Comparison of ENCODE assay signal across 1 cellular context in genomic region chr6:34484899-34485298, GRCh38.
TF ChIP-seq lines count a peak whose summit lies in the region.

No MANE protein-coding gene starts in this region.

TF ChIP-seq in HepG2, 621 proteins besides CTCF, POLR2A, EP300 and RAD21:
- TF ChIP-seq FOSL2 (CRISPR knock-in tag; IDR thresholded peaks at IDR 0.05), result peak; percentile 51; the same call in 1 of the 2 replicates
- no peak for TF ChIP-seq RARA (CRISPR knock-in tag; IDR thresholded peaks at IDR 0.05)
- no peak for TF ChIP-seq NPAS2 (CRISPR knock-in tag; IDR thresholded peaks at IDR 0.05; ENCODE audit: borderline replicate concordance)
- no peak for TF ChIP-seq ZNF646 (CRISPR knock-in tag; IDR thresholded peaks at IDR 0.05)
